8 cellular contexts compared by ENCODE assay signal in the genomic region with DNA sequence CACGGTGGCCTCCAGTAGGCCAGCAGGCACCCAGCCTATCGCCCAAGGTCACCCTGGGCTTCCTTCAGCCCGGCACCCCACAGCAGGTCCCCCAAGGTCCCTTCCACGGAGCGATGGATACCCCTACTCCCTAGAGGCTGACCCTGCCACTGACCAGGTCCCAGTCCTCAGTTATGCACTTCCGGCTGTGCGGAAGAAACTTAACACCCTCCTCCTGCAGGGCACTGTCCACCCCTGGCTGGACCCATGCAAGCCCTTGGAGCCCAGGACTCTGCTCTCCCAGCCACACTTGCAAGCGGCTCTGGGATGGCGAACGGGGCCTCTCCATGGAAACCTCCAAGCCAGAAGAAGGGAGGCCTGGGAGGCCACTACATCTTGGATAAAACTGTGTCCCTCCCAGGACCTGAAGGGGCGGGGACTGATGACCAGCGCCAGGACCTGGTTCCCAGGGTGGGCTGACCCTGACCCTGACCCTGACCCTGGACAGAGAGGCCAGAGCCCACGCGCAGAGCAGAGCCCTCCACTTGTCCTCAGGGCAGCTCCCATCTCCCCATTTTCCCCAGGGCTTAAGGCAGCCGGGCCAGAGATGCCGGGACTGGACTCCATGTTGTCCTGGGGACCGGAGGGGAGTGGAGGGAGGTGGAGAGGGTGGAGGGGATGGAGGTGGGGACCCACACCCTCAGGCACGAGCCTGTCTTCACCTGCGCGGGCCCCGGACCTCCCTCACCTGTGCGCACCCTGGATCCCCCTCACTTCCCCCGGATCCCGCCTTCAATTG. TPM values are rescaled to one million over a fixed set of nuclear protein-coding genes. Genes with fewer than 3 reads are reported as not detected.
DNase-seq lines count a peak whose midpoint lies in the region; ATAC-seq lines count a peak whose summit lies in the region.

No MANE protein-coding gene starts in this region.

- no peak overlapping the region for H3K27ac ChIP-seq in iPS-18a (ENCODE audit: low read length)

- peak overlapping the region; percentile 63 for H3K4me3 Mint-ChIP-seq in activated CD8-positive, alpha-beta T cell treated with anti-CD3 and anti-CD28 coated beads, Interleukin-2, amount 10 ng/mL, durations not matched to agents 7 days and 5 days
- H3K4me3 Mint-ChIP-seq in stimulated activated naive CD8-positive, alpha-beta T cell treated with anti-CD3 and anti-CD28 coated beads, Interleukin-15, amount 100 ng/mL, for 72 hours, result peak overlapping the region; percentile 71 to 84

- no peak for ATAC-seq in activated CD8-positive, alpha-beta T cell treated with anti-CD3 and anti-CD28 coated beads, Interleukin-2, amount 10 ng/mL, durations not matched to agents 7 days and 5 days
- ATAC-seq in stimulated activated naive CD8-positive, alpha-beta T cell treated with anti-CD3 and anti-CD28 coated beads, Interleukin-15, amount 100 ng/mL, for 72 hours, result peak; percentile 2
- ATAC-seq in HG02884 (IDR thresholded peaks at IDR 0.05; ENCODE audit: unreplicated experiment), result no peak

- CTCF ChIA-PET in activated CD8-positive, alpha-beta T cell treated with anti-CD3 and anti-CD28 coated beads, Interleukin-2, amount 10 ng/mL, durations not matched to agents 7 days and 5 days (lab: Charles Lee), result interaction anchor here (0.6 to 1.1 kb wide), 3 partner anchors 114 to 262 kb away, joined by 3 read pairs; no protein-coding TSS in a partner anchor

- H3K9me3 ChIP-seq in iPS-18a (ENCODE audit: control insufficient read depth, low read depth, low read length), result no peaks in the 10 kb centered on the region

- POLR2A ChIA-PET in activated CD8-positive, alpha-beta T cell treated with anti-CD3 and anti-CD28 coated beads, Interleukin-2, amount 10 ng/mL, durations not matched to agents 7 days and 5 days (lab: Charles Lee), result interaction anchor here (1.2 kb wide), 1 partner anchor 17 kb away, joined by 9 read pairs; a partner anchor contains a TSS

- H3K4me1 Mint-ChIP-seq in activated CD8-positive, alpha-beta T cell treated with anti-CD3 and anti-CD28 coated beads, Interleukin-2, amount 10 ng/mL, durations not matched to agents 7 days and 5 days (ENCODE audit: low read depth), result peaks cover 17% of the 10 kb centered on the region
- H3K4me1 Mint-ChIP-seq in stimulated activated naive CD8-positive, alpha-beta T cell treated with anti-CD3 and anti-CD28 coated beads, Interleukin-15, amount 100 ng/mL, for 72 hours, result peaks cover 22% of the 10 kb centered on the region

- H3K36me3 ChIP-seq in iPS-18a (ENCODE audit: control insufficient read depth, low read depth, low read length), result peaks cover 3% of the 10 kb centered on the region

- H3K36me3 Mint-ChIP-seq in activated CD8-positive, alpha-beta T cell treated with anti-CD3 and anti-CD28 coated beads, Interleukin-2, amount 10 ng/mL, durations not matched to agents 7 days and 5 days (ENCODE audit: low read depth), result peaks cover 4% of the 10 kb centered on the region

- no peaks in the 10 kb centered on the region for H3K27me3 Mint-ChIP-seq in activated CD8-positive, alpha-beta T cell treated with anti-CD3 and anti-CD28 coated beads, Interleukin-2, amount 10 ng/mL, durations not matched to agents 7 days and 5 days (ENCODE audit: low read depth)
- no peaks in the 10 kb centered on the region for H3K27me3 Mint-ChIP-seq in stimulated activated naive CD8-positive, alpha-beta T cell treated with anti-CD3 and anti-CD28 coated beads, Interleukin-15, amount 100 ng/mL, for 72 hours

- peak overlapping the region; percentile 78 for H3K4me3 ChIP-seq in iPS-18a (ENCODE audit: low read length)

- DNase-seq in NCI-H146 (lab: John Stamatoyannopoulos, UW) (peak; percentile 39), NCI-H146 treated with DMSO at 0.1 percent for 48 hours (lab: John Stamatoyannopoulos, UW; ENCODE audit: unreplicated experiment) (no peak), NCI-H226 (no peak), HuH-7 (ENCODE audit: low spot score) (no peak)
- DNase-seq in activated CD8-positive, alpha-beta T cell treated with anti-CD3 and anti-CD28 coated beads, Interleukin-2, amount 10 ng/mL, durations not matched to agents 7 days and 5 days, result no peak
- no peak for DNase-seq in stimulated activated naive CD8-positive, alpha-beta T cell treated with anti-CD3 and anti-CD28 coated beads, Interleukin-15, amount 100 ng/mL, for 72 hours

- no peaks in the 10 kb centered on the region for H3K27me3 ChIP-seq in iPS-18a (ENCODE audit: control insufficient read depth, insufficient read depth, low read length)

- H3K9ac ChIP-seq in iPS-18a (ENCODE audit: low read length), result peak overlapping the region; percentile 57

- peak overlapping the region; percentile 11 for H3K27ac Mint-ChIP-seq in activated CD8-positive, alpha-beta T cell treated with anti-CD3 and anti-CD28 coated beads, Interleukin-2, amount 10 ng/mL, durations not matched to agents 7 days and 5 days
- H3K27ac Mint-ChIP-seq in stimulated activated naive CD8-positive, alpha-beta T cell treated with anti-CD3 and anti-CD28 coated beads, Interleukin-15, amount 100 ng/mL, for 72 hours, result no peak overlapping the region

- no peaks in the 10 kb centered on the region for H3K9me3 Mint-ChIP-seq in activated CD8-positive, alpha-beta T cell treated with anti-CD3 and anti-CD28 coated beads, Interleukin-2, amount 10 ng/mL, durations not matched to agents 7 days and 5 days (ENCODE audit: insufficient read depth)
- no peaks in the 10 kb centered on the region for H3K9me3 Mint-ChIP-seq in stimulated activated naive CD8-positive, alpha-beta T cell treated with anti-CD3 and anti-CD28 coated beads, Interleukin-15, amount 100 ng/mL, for 72 hours

- peaks cover 5% of the 10 kb centered on the region for H3K4me1 ChIP-seq in iPS-18a (ENCODE audit: control insufficient read depth, low read depth, low read length)

RNA-seq across cellular contexts. Expression of a gene that starts 0.7 kb away (rescaled TPM):
- total RNA-seq in activated CD8-positive, alpha-beta T cell treated with anti-CD3 and anti-CD28 coated beads, Interleukin-2, amount 10 ng/mL, durations not matched to agents 7 days and 5 days, result 10 to 100 TPM; 17.9 to 19.0 TPM

RNA-seq across cellular contexts. Expression of a gene that starts 16.8 kb away (rescaled TPM):
- total RNA-seq in activated CD8-positive, alpha-beta T cell treated with anti-CD3 and anti-CD28 coated beads, Interleukin-2, amount 10 ng/mL, durations not matched to agents 7 days and 5 days, result 10 to 100 TPM; 43.8 to 52.7 TPM

RNA-seq across cellular contexts. Expression of a gene that starts 17.1 kb away (rescaled TPM):
- 10 to 100 TPM; 42.3 to 48.3 TPM for total RNA-seq in activated CD8-positive, alpha-beta T cell treated with anti-CD3 and anti-CD28 coated beads, Interleukin-2, amount 10 ng/mL, durations not matched to agents 7 days and 5 days

RNA-seq across cellular contexts. Expression of a gene that starts 56.0 kb away (rescaled TPM):
- 1 to 10 TPM in 1 of 2 experiments, under 1 TPM in 1; 0.71 to 1.1 TPM for total RNA-seq in activated CD8-positive, alpha-beta T cell treated with anti-CD3 and anti-CD28 coated beads, Interleukin-2, amount 10 ng/mL, durations not matched to agents 7 days and 5 days

RNA-seq across cellular contexts. Expression of a gene that starts 56.7 kb away (rescaled TPM):
- total RNA-seq in activated CD8-positive, alpha-beta T cell treated with anti-CD3 and anti-CD28 coated beads, Interleukin-2, amount 10 ng/mL, durations not matched to agents 7 days and 5 days, result not detected
